Comparison of ENCODE assay signal across 24 cellular contexts in genomic region chr10:103991393-103992128, GRCh38.
"Had no signal": no experiment of that assay in that cellular context is flagged by ENCODE, and none has a peak within 500 bp of the region (broad histone marks: within the 10 kb centered on the region; RNA-seq: fewer than 3 reads in every experiment).

No MANE protein-coding gene starts in this region.

- H3K27ac Mint-ChIP-seq: activated B cell treated with CpG ODN at 0.5 μM for 24 hours; activated CD4-positive, alpha-beta T cell treated with anti-CD3 and anti-CD28 coated beads for 36 hours; activated CD8-positive, alpha-beta T cell treated with anti-CD3 and anti-CD28 coated beads for 36 hours; activated naive CD4-positive, alpha-beta T cell treated with anti-CD3 and anti-CD28 coated beads, Interleukin-2, amount 10 ng/mL, durations not matched to agents 7 days and 5 days; activated naive CD8-positive, alpha-beta T cell treated with anti-CD3 and anti-CD28 coated beads, Interleukin-2, amount 10 ng/mL, durations not matched to agents 7 days and 5 days; activated T-cell treated with anti-CD3 and anti-CD28 coated beads, Interleukin-2, amount 50 U/mL, for 72 hours; activated T-helper 2 cell treated with anti-CD3 and anti-CD28 coated beads, Interferon-gamma antibody, Interleukin-2, Interleukin-4, amounts not matched to agents 10 μg/mL and 5 μg/mL and 100 μg/mL, durations not matched to agents 14 hours and 24 hours and 36 hours; T-cell had no signal

- H3K36me3 ChIP-seq: adrenal gland had no signal

- H3K4me3 ChIP-seq: adrenal gland, colonic mucosa, SK-N-MC had no signal

- H3K27me3 ChIP-seq: adrenal gland, colonic mucosa had no signal

- H3K27ac ChIP-seq: adrenal gland, colonic mucosa, SK-N-MC had no signal

- H3K9me3 ChIP-seq: adrenal gland, colonic mucosa had no signal

- H3K27me3 Mint-ChIP-seq: activated B cell treated with CpG ODN at 0.5 μM for 24 hours; activated CD4-positive, alpha-beta T cell treated with anti-CD3 and anti-CD28 coated beads for 36 hours; activated CD8-positive, alpha-beta T cell treated with anti-CD3 and anti-CD28 coated beads for 36 hours; activated naive CD4-positive, alpha-beta T cell treated with anti-CD3 and anti-CD28 coated beads, Interleukin-2, amount 10 ng/mL, durations not matched to agents 7 days and 5 days; activated naive CD8-positive, alpha-beta T cell treated with anti-CD3 and anti-CD28 coated beads, Interleukin-2, amount 10 ng/mL, durations not matched to agents 7 days and 5 days; T-cell had no signal

- H3K9me3 Mint-ChIP-seq: activated B cell treated with CpG ODN at 0.5 μM for 24 hours; activated CD8-positive, alpha-beta T cell treated with anti-CD3 and anti-CD28 coated beads for 36 hours; activated naive CD4-positive, alpha-beta T cell treated with anti-CD3 and anti-CD28 coated beads, Interleukin-2, amount 10 ng/mL, durations not matched to agents 7 days and 5 days; activated naive CD8-positive, alpha-beta T cell treated with anti-CD3 and anti-CD28 coated beads, Interleukin-2, amount 10 ng/mL, durations not matched to agents 7 days and 5 days; activated T-cell treated with anti-CD3 and anti-CD28 coated beads, Interleukin-2, amount 50 U/mL, for 72 hours; activated T-helper 2 cell treated with anti-CD3 and anti-CD28 coated beads, Interferon-gamma antibody, Interleukin-2, Interleukin-4, amounts not matched to agents 10 μg/mL and 5 μg/mL and 100 μg/mL, durations not matched to agents 14 hours and 24 hours and 36 hours; T-cell had no signal

- DNase-seq: activated B cell treated with CpG ODN at 0.5 μM for 24 hours; activated CD4-positive, alpha-beta T cell treated with anti-CD3 and anti-CD28 coated beads for 36 hours; activated CD8-positive, alpha-beta memory T cell treated with anti-CD3 and anti-CD28 coated beads, Interleukin-2, amount 50 U/mL, for 4 hours; activated CD8-positive, alpha-beta T cell treated with anti-CD3 and anti-CD28 coated beads for 36 hours; activated gamma-delta T cell treated with Interleukin-2 at 50 U/mL for 16 hours; activated naive CD4-positive, alpha-beta T cell treated with anti-CD3 and anti-CD28 coated beads, Interleukin-2, amount 10 ng/mL, durations not matched to agents 7 days and 5 days; activated naive CD8-positive, alpha-beta T cell treated with anti-CD3 and anti-CD28 coated beads, Interleukin-2, amount 10 ng/mL, durations not matched to agents 7 days and 5 days; activated T-cell treated with anti-CD3 and anti-CD28 coated beads, Interleukin-2, amount 50 U/mL, for 72 hours; adrenal gland; anterior cingulate cortex; caudate nucleus; colonic mucosa; NCI-H1048; NCI-H146; NCI-H187 treated with DMSO at 0.1 percent for 48 hours; NCI-H2081 treated with DMSO at 0.1 percent for 48 hours; NCI-H446; NCI-H524; T-cell; T-helper 2 cell; T1000 had no signal

- ATAC-seq: activated CD4-positive, alpha-beta T cell treated with anti-CD3 and anti-CD28 coated beads for 36 hours; activated CD8-positive, alpha-beta T cell treated with anti-CD3 and anti-CD28 coated beads for 36 hours; activated T-cell treated with anti-CD3 and anti-CD28 coated beads, Interleukin-2, amount 50 U/mL, for 72 hours; Right ventricle myocardium inferior; T-cell had no signal

- H3K4me3 Mint-ChIP-seq: activated B cell treated with CpG ODN at 0.5 μM for 24 hours; activated CD4-positive, alpha-beta T cell treated with anti-CD3 and anti-CD28 coated beads for 36 hours; activated CD8-positive, alpha-beta T cell treated with anti-CD3 and anti-CD28 coated beads for 36 hours; activated naive CD4-positive, alpha-beta T cell treated with anti-CD3 and anti-CD28 coated beads, Interleukin-2, amount 10 ng/mL, durations not matched to agents 7 days and 5 days; activated naive CD8-positive, alpha-beta T cell treated with anti-CD3 and anti-CD28 coated beads, Interleukin-2, amount 10 ng/mL, durations not matched to agents 7 days and 5 days; activated T-cell treated with anti-CD3 and anti-CD28 coated beads, Interleukin-2, amount 50 U/mL, for 72 hours; T-cell had no signal

- H3K4me1 ChIP-seq: colonic mucosa had no signal
